In the genomic region with DNA sequence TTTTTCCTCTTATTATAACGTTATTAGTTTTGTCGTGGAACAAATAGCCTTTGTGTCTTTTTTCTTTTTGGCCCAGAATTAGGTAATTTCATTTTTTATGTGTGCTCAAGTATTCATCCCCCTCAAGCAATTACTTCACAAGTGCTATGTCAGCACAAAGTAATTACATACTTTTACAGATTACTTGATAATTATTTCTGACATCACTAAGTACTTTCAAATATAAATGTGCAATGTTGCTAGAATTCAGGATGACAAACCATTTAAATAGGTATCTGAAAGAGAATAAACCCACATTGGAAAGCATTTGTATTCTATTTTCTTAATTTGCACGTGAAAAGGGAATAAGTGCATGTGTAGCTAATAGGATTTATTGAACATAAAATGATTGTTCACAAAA, we compare ENCODE assay signal across 16 cellular contexts.
A peak's percentile ranks its signal among the peaks of the same experiment; 100 is the strongest.
DNase-seq lines count a peak whose midpoint lies in the region; ATAC-seq, FAIRE-seq and TF ChIP-seq lines count a peak whose summit lies in the region.
"Had no signal": no experiment of that assay in that cellular context is flagged by ENCODE, and none has a peak within 500 bp of the region (broad histone marks: within the 10 kb centered on the region; RNA-seq: fewer than 3 reads in every experiment).

No MANE protein-coding gene starts in this region.

- H3K27me3 ChIP-seq in K562 (ENCODE audit: control insufficient read depth in 2 of 2, insufficient read depth in 2 of 2, low read length in 2 of 2) (no peaks in the 10 kb centered on the region), stomach (no peaks in the 10 kb centered on the region)

- DNase-seq in NCI-H1105 treated with DMSO at 0.1 percent for 48 hours (lab: John Stamatoyannopoulos, UW) (peak; percentile 22), NCI-H1105 (lab: John Stamatoyannopoulos, UW) (no peak), A549 (ENCODE audit: low read depth in 1 of 2, low spot score in 1 of 2) (no peak), NCI-H146 (lab: John Stamatoyannopoulos, UW) (peak; percentile 25), K562 (ENCODE audit: extremely low read depth in 1 of 4, low spot score in 3 of 4) (no peak), NCI-H82 (lab: John Stamatoyannopoulos, UW) (no peak), AG20443 (ENCODE audit: low spot score) (no peak), stomach (no peak)
- DNase-seq: ACHN; C1 segment of cervical spinal cord; Calu3; CD4-positive, alpha-beta T cell; DMS 273 treated with DMSO at 0.1 percent for 48 hours had no signal

- no peaks in the 10 kb centered on the region for H4K20me1 ChIP-seq in K562 (replicated peaks; ENCODE audit: control insufficient read depth, insufficient read depth, low read length)

- no peak overlapping the region for H3K4me3 ChIP-seq in A549
- H3K4me3 ChIP-seq in K562: no peak overlapping the region
- H3K4me3 ChIP-seq in stomach: no peak overlapping the region

- no peak for TF ChIP-seq EP300 in A549 (IDR thresholded peaks at IDR 0.05)
- no peak for TF ChIP-seq EP300 in K562 (IDR thresholded peaks at IDR 0.05; ENCODE audit: low read length)
- no peak for TF ChIP-seq EP300 in stomach (IDR thresholded peaks at IDR 0.05)

- H3K9me1 ChIP-seq in K562 (ENCODE audit: control insufficient read depth, insufficient read depth, low read length): no peaks in the 10 kb centered on the region

- H3K36me3 ChIP-seq in K562 (ENCODE audit: control insufficient read depth, insufficient read depth, low read length): no peaks in the 10 kb centered on the region
- no peaks in the 10 kb centered on the region for H3K36me3 ChIP-seq in stomach

- 10% methylated on average over 3 of the region's 3 CpGs for WGBS in A549 (ENCODE audit: missing lambda C conversion rate)
- 0% methylated on average over 3 of the region's 3 CpGs for WGBS in K562 (ENCODE audit: insufficient coverage, low coverage, missing lambda C conversion rate)
- 54 to 66% (median 55%) methylated on average over 3 of the region's 3 CpGs for WGBS in stomach, 5 donors

- no peak for TF ChIP-seq CTCF in A549 (IDR thresholded peaks at IDR 0.05)
- TF ChIP-seq CTCF in K562 (IDR thresholded peaks at IDR 0.05 in 2 of 3, conservative IDR thresholded peaks at IDR 0.05 in 1 of 3; ENCODE audit: insufficient read depth in 2 of 3, low read depth in 1 of 3, low read length in 3 of 3): no peak
- no peak for TF ChIP-seq CTCF in stomach (IDR thresholded peaks at IDR 0.05)

- H3K9me3 ChIP-seq in A549 (no peaks in the 10 kb centered on the region), K562 (replicated peaks; ENCODE audit: control insufficient read depth, insufficient read depth, low read depth, low read length) (no peaks in the 10 kb centered on the region), stomach (no peaks in the 10 kb centered on the region)

- no peak overlapping the region for H3K9ac ChIP-seq in K562 (ENCODE audit: insufficient read depth in 1 of 2, low read depth in 2 of 2, low read length in 2 of 2)

- POLR2A ChIA-PET in A549 (lab: Yijun Ruan, JAX): no interaction called here
- POLR2A ChIA-PET in K562 (lab: Yijun Ruan, JAX): no interaction called here

- BruUV-seq in K562 (replicated peaks; lab: Mats Ljungman, UMichigan): no TSS peak

- H2AFZ ChIP-seq in K562 (ENCODE audit: low read depth, low read length): no peak overlapping the region

- TF ChIP-seq RAD21 in A549 (conservative IDR thresholded peaks at IDR 0.05 in 1 of 2, IDR thresholded peaks at IDR 0.05 in 1 of 2) (no peak), K562 (CRISPR knock-in tag; conservative IDR thresholded peaks at IDR 0.05 in 1 of 2, IDR thresholded peaks at IDR 0.05 in 1 of 2) (no peak)

- no peak for TF ChIP-seq POLR2A in A549 (IDR thresholded peaks at IDR 0.05; ENCODE audit: low read length)
- no peak for TF ChIP-seq POLR2A in K562 (conservative IDR thresholded peaks at IDR 0.05)
- TF ChIP-seq POLR2A in stomach (IDR thresholded peaks at IDR 0.05): no peak

- CTCF ChIA-PET in A549 (lab: Yijun Ruan, JAX): no interaction called here
- CTCF ChIA-PET in K562 (lab: Yijun Ruan, JAX; ENCODE audit: low intra/inter-chr PET ratio): no interaction called here

- intact Hi-C loops in K562 (cut with micrococcal nuclease): no loop called here
- intact Hi-C loops in stomach (cut with DNase I; ENCODE audit: low total_unique reads): no loop called here

- H3K4me1 ChIP-seq in A549 (no peaks in the 10 kb centered on the region), K562 (replicated peaks in 1 of 2; ENCODE audit: control insufficient read depth in 2 of 2, insufficient read depth in 2 of 2, low read length in 2 of 2) (no peaks in the 10 kb centered on the region), stomach (no peaks in the 10 kb centered on the region)

- FAIRE-seq in A549 (lab: Jason Lieb, UNC) (no peak), K562 (lab: Jason Lieb, UNC) (no peak)
- FAIRE-seq: H54 had no signal

- in situ Hi-C loops in K562 (cut with MboI): no loop called here

- no peak for ATAC-seq in A549
- ATAC-seq in K562: no peak

- no peak overlapping the region for H3K4me2 ChIP-seq in A549
- H3K4me2 ChIP-seq in K562 (ENCODE audit: insufficient read depth, low read length): no peak overlapping the region

- H3K79me2 ChIP-seq in K562 (ENCODE audit: control insufficient read depth, insufficient read depth, low read length): no peaks in the 10 kb centered on the region

- no peak overlapping the region for H3K27ac ChIP-seq in A549
- no peak overlapping the region for H3K27ac ChIP-seq in K562 (ENCODE audit: extremely low read depth, low read depth, low read length)
- no peak overlapping the region for H3K27ac ChIP-seq in stomach
- H3K27ac ChIP-seq: 22Rv1, HL-60 had no signal

TF ChIP-seq in A549, 52 proteins besides CTCF, POLR2A, EP300 and RAD21:
- TF ChIP-seq NPAS2 (CRISPR knock-in tag; IDR thresholded peaks at IDR 0.05; ENCODE audit: borderline replicate concordance) (no peak), MAFK (IDR thresholded peaks at IDR 0.05; ENCODE audit: partially characterized antibody) (peak; percentile 70)

TF ChIP-seq in K562, 482 proteins besides CTCF, POLR2A, EP300 and RAD21:
- 0 out of 2 replicates have a peak, but pooled peaks have one; percentile 11 for TF ChIP-seq MAFF (IDR thresholded peaks at IDR 0.05; ENCODE audit: low read length)
- TF ChIP-seq ZNF589 (CRISPR knock-in tag; IDR thresholded peaks at IDR 0.05; ENCODE audit: low read depth): no peak
- peak; percentile 20; the same call in 1 of the 2 replicates for TF ChIP-seq ZNF316 (IDR thresholded peaks at IDR 0.05)

Comparison
In these comparisons a context has a peak if more than half of its experiments do, and no peak if none do; other contexts are left out.
1. DNase-seq: peak in NCI-H1105 treated with DMSO at 0.1 percent for 48 hours (single experiment) and NCI-H146 (single experiment); none in NCI-H1105 (single experiment), A549 (0 of 2), K562 (0 of 4), NCI-H82 (single experiment), AG20443 (single experiment) and stomach (single experiment).